In the genomic region with DNA sequence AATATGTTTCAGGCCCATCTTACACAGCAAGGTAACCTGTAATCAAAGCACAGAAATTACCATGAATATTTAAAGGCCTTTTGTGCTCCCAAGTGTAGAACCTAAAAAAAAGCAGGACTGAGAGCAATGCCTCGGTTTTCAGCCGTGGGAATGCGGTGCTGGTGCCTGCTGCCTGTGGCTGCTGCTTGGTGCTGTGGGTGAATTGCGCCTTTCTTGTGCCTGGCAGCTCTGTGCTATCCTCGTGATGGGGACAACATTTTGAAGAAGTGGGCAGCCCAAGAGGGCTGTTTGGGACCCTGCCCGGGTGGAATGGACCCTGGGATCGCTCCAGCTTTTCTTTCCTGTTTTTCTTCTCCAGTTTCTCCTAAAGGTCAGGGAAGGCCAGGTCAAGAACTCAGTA, we compare ENCODE assay signal across 8 cellular contexts.
"Had no signal": no experiment of that assay in that cellular context is flagged by ENCODE, and none has a peak within 500 bp of the region (broad histone marks: within the 10 kb centered on the region; RNA-seq: fewer than 3 reads in every experiment).

No MANE protein-coding gene starts in this region.

- H3K9me3 ChIP-seq: gastrocnemius medialis, SK-N-SH, stomach, tibial artery, vagina had no signal

- H3K4me3 ChIP-seq: gastrocnemius medialis, stomach, tibial artery, vagina had no signal

- H3K27me3 ChIP-seq: gastrocnemius medialis, stomach, tibial artery, vagina had no signal

- ATAC-seq: gastrocnemius medialis had no signal

- DNase-seq: activated CD4-positive, alpha-beta T cell treated with anti-CD3 and anti-CD28 coated beads for 4 hours; activated T-cell treated with anti-CD3 and anti-CD28 coated beads for 4 hours; gastrocnemius medialis; SK-N-SH; small intestine; stomach; tibial artery had no signal

- H3K27ac ChIP-seq: gastrocnemius medialis, tibial artery, vagina had no signal

- H3K36me3 ChIP-seq: gastrocnemius medialis, tibial artery, vagina had no signal
